8 cellular contexts compared by ENCODE assay signal in the genomic region with DNA sequence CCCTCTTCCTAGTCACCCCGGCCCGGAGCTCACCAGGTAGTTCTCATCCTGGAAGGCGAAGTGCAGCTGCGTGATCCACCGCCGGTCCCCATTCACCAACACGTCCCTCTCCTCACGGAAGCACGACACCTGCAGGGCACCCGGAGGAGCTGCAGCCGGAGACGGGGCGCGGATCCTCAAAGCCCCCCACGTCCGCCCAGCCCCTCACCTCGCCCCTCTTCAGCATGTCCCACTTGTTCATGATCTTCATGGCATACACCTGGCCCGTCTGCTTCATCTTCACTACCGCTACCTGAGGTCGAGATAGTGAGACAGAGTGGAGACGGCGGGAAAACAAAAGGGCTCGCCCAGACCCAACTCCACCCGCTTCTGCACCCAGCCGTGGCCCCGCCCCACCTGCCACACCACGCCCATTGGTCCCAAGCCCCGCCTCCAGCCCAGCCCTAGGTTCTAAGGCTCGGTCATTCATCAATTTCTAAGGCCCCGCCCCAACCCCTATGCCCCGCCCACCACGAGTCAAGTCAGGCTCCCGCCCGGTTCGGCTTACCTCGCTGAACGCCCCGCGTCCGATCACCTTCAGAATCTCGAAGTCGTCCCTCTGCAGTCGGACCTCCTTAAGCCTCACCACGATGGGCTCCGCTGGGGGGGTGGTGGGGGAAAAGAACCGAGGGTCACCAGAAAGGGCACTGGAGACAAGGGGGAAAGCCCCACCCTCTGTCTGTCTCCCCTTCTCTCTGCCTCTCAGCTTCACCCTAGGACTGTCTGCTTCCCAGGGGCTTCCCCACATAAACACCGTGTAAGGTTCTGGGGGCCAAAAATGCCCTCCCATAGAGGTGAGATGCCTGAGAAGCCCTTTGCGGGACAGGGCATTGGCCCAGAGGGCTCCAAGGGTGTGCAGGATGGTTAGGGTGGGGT. TPM values are rescaled to one million over a fixed set of nuclear protein-coding genes. Genes with fewer than 3 reads are reported as not detected.
DNase-seq lines count a peak whose midpoint lies in the region; ATAC-seq, FAIRE-seq and TF ChIP-seq lines count a peak whose summit lies in the region.

No MANE protein-coding gene starts in this region.

- no peak for FAIRE-seq in D721Med (lab: Jason Lieb, UNC)

- peak overlapping the region in 3 of 6 donors; percentile 3 to 83 (median 10) for H3K27ac Mint-ChIP-seq in immature natural killer cell

- H3K27me3 Mint-ChIP-seq in immature natural killer cell (ENCODE audit: low read depth in 3 of 3): peaks cover 6 to 11% (median 6%) of the 10 kb centered on the region in 3 donors

- no peaks in the 10 kb centered on the region for H3K9me3 Mint-ChIP-seq in immature natural killer cell

- DNase-seq in D721Med (ENCODE audit: insufficient read length, low spot score) (no peak), MV-4-11 (lab: John Stamatoyannopoulos, UW) (peak; percentile 81), T1000 (lab: John Stamatoyannopoulos, UW) (peak; percentile 10), astrocyte of the hippocampus (ENCODE audit: low read depth, low spot score) (peak; percentile 85), immature natural killer cell (peak; percentile 74 to 83 (median 77)), GF-D8 (lab: John Stamatoyannopoulos, UW) (no peak)
- DNase-seq in stimulated activated CD4-positive, alpha-beta T cell treated with anti-CD3 and anti-CD28 coated beads, Interleukin-1b, Interleukin-23, amount 100 ng/mL, for 4 hours (ENCODE audit: low read depth in 2 of 2): peak; percentile 74 to 89

- peak; percentile 68 for TF ChIP-seq CTCF in D721Med (IDR thresholded peaks at IDR 0.05; ENCODE audit: insufficient read depth, missing control alignments)

- peak; percentile 62 for ATAC-seq in GM21737 (IDR thresholded peaks at IDR 0.05; ENCODE audit: unreplicated experiment)

- peak overlapping the region; percentile 68 to 88 (median 84) for H3K4me3 Mint-ChIP-seq in immature natural killer cell

- peaks cover 17 to 21% of the 10 kb centered on the region in 2 donors for H3K4me1 Mint-ChIP-seq in immature natural killer cell

- peaks cover 0 to 8% (median 7%) of the 10 kb centered on the region in 3 donors for H3K36me3 Mint-ChIP-seq in immature natural killer cell

RNA-seq across cellular contexts. Expression of gene DMPK, which starts 2.8 kb away (rescaled TPM):
- 1 to 10 TPM in 2 of 3 donors, under 1 TPM in 1; 0.34 to 2.7 (median 1.2) TPM for polyA plus RNA-seq in immature natural killer cell

RNA-seq across cellular contexts. Expression of gene SIX5, which starts 10.4 kb away (rescaled TPM):
- polyA plus RNA-seq in immature natural killer cell: under 1 TPM in 2 of 3 donors, not detected in 1; 0.10 to 0.35 TPM

RNA-seq across cellular contexts. Expression of gene DMWD, which starts 13.2 kb away (rescaled TPM):
- 10 to 100 TPM; 20.2 to 43.9 (median 20.7) TPM for polyA plus RNA-seq in immature natural killer cell

RNA-seq across cellular contexts. Expression of gene RSPH6A, which starts 35.6 kb away (rescaled TPM):
- not detected for polyA plus RNA-seq in immature natural killer cell

RNA-seq across cellular contexts. Expression of gene MEIOSIN, which starts 46.2 kb away (rescaled TPM):
- polyA plus RNA-seq in immature natural killer cell: not detected

Comparison
In these comparisons a context has a peak if more than half of its experiments do, and no peak if none do; other contexts are left out.
1. DNase-seq: peak in MV-4-11 (single experiment), T1000 (single experiment), astrocyte of the hippocampus (single experiment), immature natural killer cell (3 of 3) and stimulated activated CD4-positive, alpha-beta T cell treated with anti-CD3 and anti-CD28 coated beads, Interleukin-1b, Interleukin-23, amount 100 ng/mL, for 4 hours (2 of 2); none in D721Med (single experiment) and GF-D8 (single experiment).